ENCODE assay signal across 16 cellular contexts in genomic region chr14:62097824-62098223, GRCh38.
DNase-seq lines count a peak whose midpoint lies in the region; ATAC-seq, FAIRE-seq and TF ChIP-seq lines count a peak whose summit lies in the region.
"Had no signal": no experiment of that assay in that cellular context is flagged by ENCODE, and none has a peak within 500 bp of the region (broad histone marks: within the 10 kb centered on the region; RNA-seq: fewer than 3 reads in every experiment).

No MANE protein-coding gene starts in this region.

- peaks cover 11% of the 10 kb centered on the region for H3K4me1 ChIP-seq in CD8-positive, alpha-beta memory T cell (ENCODE audit: insufficient read depth, low read length)
- H3K4me1 ChIP-seq in endothelial cell of umbilical vein (ENCODE audit: control insufficient read depth, extremely low read depth, insufficient read depth, low read length) (peaks cover 10% of the 10 kb centered on the region), H9 (ENCODE audit: insufficient read depth, low read length) (no peaks in the 10 kb centered on the region)
- H3K4me1 ChIP-seq: BLaER1, HAP-1 had no signal

- no peak overlapping the region for H3K56ac ChIP-seq in H9 (ENCODE audit: insufficient read length, low read depth, low read length)

- FAIRE-seq in endothelial cell of umbilical vein (lab: Jason Lieb, UNC) = no peak

- no peaks in the 10 kb centered on the region for H3K27me3 Mint-ChIP-seq in CD8-positive, alpha-beta memory T cell
- H3K27me3 Mint-ChIP-seq in natural killer cell (ENCODE audit: low read depth in 2 of 2) (no peaks in the 10 kb centered on the region), H9 (ENCODE audit: low read depth) (no peaks in the 10 kb centered on the region; the same call in 1 of the 2 replicates), osteocyte (ENCODE audit: unreplicated experiment) (no peaks in the 10 kb centered on the region)

- no peaks in the 10 kb centered on the region for H3K9me3 Mint-ChIP-seq in CD8-positive, alpha-beta memory T cell
- H3K9me3 Mint-ChIP-seq in natural killer cell = no peaks in the 10 kb centered on the region
- no peaks in the 10 kb centered on the region; a peak in 1 of 5 replicates for H3K9me3 Mint-ChIP-seq in H9
- H3K9me3 Mint-ChIP-seq in osteocyte (ENCODE audit: unreplicated experiment) = no peaks in the 10 kb centered on the region

- ATAC-seq in HG03175 (IDR thresholded peaks at IDR 0.05; ENCODE audit: unreplicated experiment) (peak; percentile 68), natural killer cell (peak; percentile 76 to 88 (median 76)), HG03135 (IDR thresholded peaks at IDR 0.05; ENCODE audit: unreplicated experiment) (no peak)

- H3K9me1 ChIP-seq in endothelial cell of umbilical vein (replicated peaks; ENCODE audit: control insufficient read depth, extremely low read depth, insufficient read depth, low read length) = no peaks in the 10 kb centered on the region

- H2BK20ac ChIP-seq in H9 (ENCODE audit: low read depth, low read length, poor library complexity, severe bottlenecking) = no peak overlapping the region

- H2BK15ac ChIP-seq in H9 (ENCODE audit: low read depth, low read length) = no peak overlapping the region

- no peak overlapping the region for H3K9ac ChIP-seq in endothelial cell of umbilical vein (replicated peaks; ENCODE audit: extremely low read depth, insufficient read depth, low read length)
- H3K9ac ChIP-seq in H9 (ENCODE audit: extremely low read depth, insufficient read length, low read length) = no peak overlapping the region
- H3K9ac ChIP-seq: BLaER1 had no signal

- dilution Hi-C loops in endothelial cell of umbilical vein (cut with MboI; ENCODE audit: extremely low pct_ligation_motif_present, low sequenced_read_pairs) = no loop called here

- H3K9me3 ChIP-seq in CD8-positive, alpha-beta memory T cell (ENCODE audit: low read length) = no peaks in the 10 kb centered on the region
- H3K9me3 ChIP-seq in endothelial cell of umbilical vein (replicated peaks; ENCODE audit: control insufficient read depth, insufficient read depth, low read length) (no peaks in the 10 kb centered on the region), H9 (ENCODE audit: control insufficient read depth, low read depth, low read length) (no peaks in the 10 kb centered on the region)
- H3K9me3 ChIP-seq: BLaER1, HAP-1 had no signal

- TF ChIP-seq CTCF in endothelial cell of umbilical vein (IDR thresholded peaks at IDR 0.05; ENCODE audit: extremely low read depth in 1 of 2, insufficient read depth in 1 of 2, low read depth in 1 of 2, low read length in 2 of 2) = no peak
- no peak for TF ChIP-seq CTCF in natural killer cell (IDR thresholded peaks at IDR 0.05)
- TF ChIP-seq CTCF in H9 (conservative IDR thresholded peaks at IDR 0.05) = no peak
- no peak for TF ChIP-seq CTCF in osteocyte (IDR thresholded peaks at IDR 0.05)

- no peaks in the 10 kb centered on the region for H3K79me1 ChIP-seq in H9 (ENCODE audit: insufficient read depth, low read depth, low read length, poor library complexity, severe bottlenecking)

- no peak overlapping the region for H3K23ac ChIP-seq in H9 (ENCODE audit: insufficient read length, low read depth, low read length)

- H2BK12ac ChIP-seq in H9 (ENCODE audit: insufficient read length, low read depth, low read length) = no peak overlapping the region

- H3K4ac ChIP-seq in H9 (ENCODE audit: low read depth, low read length) = no peak overlapping the region

- DNase-seq in CD8-positive, alpha-beta memory T cell = no peak
- DNase-seq in endothelial cell of umbilical vein (ENCODE audit: low read depth, low spot score) = no peak
- no peak for DNase-seq in natural killer cell
- DNase-seq in H9 = no peak
- DNase-seq in NCI-H187 treated with DMSO at 0.1 percent for 48 hours (lab: John Stamatoyannopoulos, UW) = no peak
- DNase-seq in osteocyte (ENCODE audit: extremely low spot score, unreplicated experiment) = no peak
- DNase-seq: 8988T, AML-193, DMS53, GF-D8, GOT3 had no signal

- no peaks in the 10 kb centered on the region for H3K23me2 ChIP-seq in H9 (ENCODE audit: insufficient read length, low read depth, low read length, poor library complexity, severe bottlenecking)

- H3K36me3 ChIP-seq in CD8-positive, alpha-beta memory T cell (ENCODE audit: insufficient read depth, low read length) = no peaks in the 10 kb centered on the region
- H3K36me3 ChIP-seq in endothelial cell of umbilical vein (ENCODE audit: control insufficient read depth in 2 of 2, extremely low read depth in 1 of 2, insufficient read depth in 2 of 2, low read length in 2 of 2) = no peaks in the 10 kb centered on the region
- H3K36me3 ChIP-seq: BLaER1, HAP-1 had no signal

- H3K27ac ChIP-seq in CD8-positive, alpha-beta memory T cell (ENCODE audit: low read depth, low read length) = no peak overlapping the region
- H3K27ac ChIP-seq in endothelial cell of umbilical vein (ENCODE audit: insufficient read depth, low read depth, low read length) (no peak overlapping the region), H9 (ENCODE audit: insufficient read length, low read depth, low read length) (no peak overlapping the region)
- H3K27ac ChIP-seq: BLaER1, HL-60 had no signal

- H2BK5ac ChIP-seq in H9 (ENCODE audit: insufficient read length, low read length) = no peak overlapping the region

- TF ChIP-seq POLR2A in endothelial cell of umbilical vein (IDR thresholded peaks at IDR 0.05; ENCODE audit: low read depth, low read length) = no peak

- H3K14ac ChIP-seq in H9 (ENCODE audit: insufficient read depth, low read length) = no peak overlapping the region

- no peak overlapping the region for H4K91ac ChIP-seq in H9 (ENCODE audit: insufficient read length, low read depth, low read length)

- WGBS in H9 (ENCODE audit: extremely low coverage, insufficient read length, low lambda C conversion rate) = no CpG with 5 or more reads among the region's 2 CpGs

- no TSS peak for BruUV-seq in endothelial cell of umbilical vein (replicated peaks; lab: Mats Ljungman, UMichigan)

- POLR2A ChIA-PET in CD8-positive, alpha-beta memory T cell (lab: Charles Lee) = no interaction called here
- POLR2A ChIA-PET in endothelial cell of umbilical vein (lab: Charles Lee) = no interaction called here

- no peak overlapping the region for H3K4me3 ChIP-seq in CD8-positive, alpha-beta memory T cell (ENCODE audit: low read length)
- no peak overlapping the region for H3K4me3 ChIP-seq in endothelial cell of umbilical vein (replicated peaks in 1 of 3; ENCODE audit: insufficient read depth in 1 of 3, low read depth in 1 of 3, low read length in 3 of 3)
- H3K4me3 ChIP-seq: BLaER1, HAP-1 had no signal

- CTCF ChIA-PET in CD8-positive, alpha-beta memory T cell (lab: Charles Lee) = no interaction called here
- CTCF ChIA-PET in endothelial cell of umbilical vein (lab: Charles Lee) = interaction anchor here (0.8 to 2.3 kb wide), 3 partner anchors 15 to 66 kb away, joined by 3 to 14 read pairs (median 3); no protein-coding TSS in a partner anchor

- peak overlapping the region in 6 of 7 donors; percentile 13 to 88 (median 42) for H3K4me3 Mint-ChIP-seq in CD8-positive, alpha-beta memory T cell
- peak overlapping the region; percentile 87 for H3K4me3 Mint-ChIP-seq in natural killer cell
- H3K4me3 Mint-ChIP-seq in H9 = no peak overlapping the region
- H3K4me3 Mint-ChIP-seq in osteocyte (ENCODE audit: unreplicated experiment) = no peak overlapping the region

- peak overlapping the region; percentile 52 for H3K4me2 ChIP-seq in endothelial cell of umbilical vein (ENCODE audit: insufficient read depth, low read length)
- H3K4me2 ChIP-seq in H9 (ENCODE audit: insufficient read depth, insufficient read length, low read length) = no peak overlapping the region
- H3K4me2 ChIP-seq: BLaER1 had no signal

- no peak overlapping the region for H4K5ac ChIP-seq in H9 (ENCODE audit: insufficient read length, low read depth, low read length)

- H3K4me1 Mint-ChIP-seq in CD8-positive, alpha-beta memory T cell = peaks cover 24 to 28% (median 24%) of the 10 kb centered on the region in 3 donors
- H3K4me1 Mint-ChIP-seq in natural killer cell = peaks cover 24 to 25% of the 10 kb centered on the region in 2 donors
- no peaks in the 10 kb centered on the region for H3K4me1 Mint-ChIP-seq in H9
- H3K4me1 Mint-ChIP-seq in osteocyte (ENCODE audit: unreplicated experiment) = peaks cover 4% of the 10 kb centered on the region

- H4K20me1 ChIP-seq in endothelial cell of umbilical vein (replicated peaks; ENCODE audit: control insufficient read depth, extremely low read depth, insufficient read depth, low read length) (no peaks in the 10 kb centered on the region), H9 (ENCODE audit: control insufficient read depth, insufficient read depth, insufficient read length) (no peaks in the 10 kb centered on the region)
- H4K20me1 ChIP-seq: BLaER1 had no signal

- peak overlapping the region in 7 of 8 donors; percentile 14 to 79 (median 48) for H3K27ac Mint-ChIP-seq in CD8-positive, alpha-beta memory T cell
- H3K27ac Mint-ChIP-seq in natural killer cell (peak overlapping the region; percentile 81 to 92), H9 (no peak overlapping the region), osteocyte (ENCODE audit: unreplicated experiment) (no peak overlapping the region)

- no peak overlapping the region for H2AFZ ChIP-seq in endothelial cell of umbilical vein (ENCODE audit: low read depth, low read length)
- H2AFZ ChIP-seq in H9 (ENCODE audit: low read length) = no peak overlapping the region

- intact Hi-C loops in endothelial cell of umbilical vein (cut with micrococcal nuclease) (no loop called here), natural killer cell (cut with micrococcal nuclease) (no loop called here)

- no peaks in the 10 kb centered on the region for H3K27me3 ChIP-seq in CD8-positive, alpha-beta memory T cell (ENCODE audit: insufficient read depth, low read length, poor library complexity, severe bottlenecking)
- peaks cover 0 to 5% of the 10 kb centered on the region in 2 experiments for H3K27me3 ChIP-seq in endothelial cell of umbilical vein (ENCODE audit: control insufficient read depth in 2 of 2, insufficient read depth in 2 of 2, low read length in 2 of 2)
- H3K27me3 ChIP-seq in H9 (ENCODE audit: insufficient read depth, low read length) = no peaks in the 10 kb centered on the region
- H3K27me3 ChIP-seq: BLaER1 had no signal

- H2BK120ac ChIP-seq in H9 (ENCODE audit: low read depth, low read length, poor library complexity, severe bottlenecking) = no peak overlapping the region

- H3T11ph ChIP-seq in H9 (ENCODE audit: low read length) = no peak overlapping the region

- H3K18ac ChIP-seq in H9 (ENCODE audit: insufficient read length, low read depth, low read length) = no peak overlapping the region

- H2AK5ac ChIP-seq in H9 (ENCODE audit: insufficient read length, low read length) = no peak overlapping the region

- H3K79me2 ChIP-seq in endothelial cell of umbilical vein (ENCODE audit: control insufficient read depth, insufficient read depth, low read length) (no peaks in the 10 kb centered on the region), H9 (ENCODE audit: insufficient read depth, low read length) (no peaks in the 10 kb centered on the region)

- no peaks in the 10 kb centered on the region for H3K36me3 Mint-ChIP-seq in CD8-positive, alpha-beta memory T cell
- H3K36me3 Mint-ChIP-seq in natural killer cell = no peaks in the 10 kb centered on the region
- H3K36me3 Mint-ChIP-seq in H9 (ENCODE audit: insufficient read depth in 1 of 3, low read depth in 3 of 3) = peaks cover 0 to 4% (median 0%) of the 10 kb centered on the region in 3 experiments; a peak in 1 of 7 replicates
- no peaks in the 10 kb centered on the region for H3K36me3 Mint-ChIP-seq in osteocyte (ENCODE audit: unreplicated experiment)

- no peak overlapping the region for H4K8ac ChIP-seq in H9 (replicated peaks; ENCODE audit: insufficient read length, low read depth, low read length)

Comparison
In these comparisons a context has a peak if more than half of its experiments do, and no peak if none do; other contexts are left out.
1. H3K27ac Mint-ChIP-seq: peak in CD8-positive, alpha-beta memory T cell (7 of 8) and natural killer cell (2 of 2); none in H9 (0 of 3) and osteocyte (single experiment).
2. H3K4me3 Mint-ChIP-seq: peak in CD8-positive, alpha-beta memory T cell (6 of 7) and natural killer cell (single experiment); none in H9 (0 of 2) and osteocyte (single experiment).